14 cellular contexts compared by ENCODE assay signal in the genomic region with DNA sequence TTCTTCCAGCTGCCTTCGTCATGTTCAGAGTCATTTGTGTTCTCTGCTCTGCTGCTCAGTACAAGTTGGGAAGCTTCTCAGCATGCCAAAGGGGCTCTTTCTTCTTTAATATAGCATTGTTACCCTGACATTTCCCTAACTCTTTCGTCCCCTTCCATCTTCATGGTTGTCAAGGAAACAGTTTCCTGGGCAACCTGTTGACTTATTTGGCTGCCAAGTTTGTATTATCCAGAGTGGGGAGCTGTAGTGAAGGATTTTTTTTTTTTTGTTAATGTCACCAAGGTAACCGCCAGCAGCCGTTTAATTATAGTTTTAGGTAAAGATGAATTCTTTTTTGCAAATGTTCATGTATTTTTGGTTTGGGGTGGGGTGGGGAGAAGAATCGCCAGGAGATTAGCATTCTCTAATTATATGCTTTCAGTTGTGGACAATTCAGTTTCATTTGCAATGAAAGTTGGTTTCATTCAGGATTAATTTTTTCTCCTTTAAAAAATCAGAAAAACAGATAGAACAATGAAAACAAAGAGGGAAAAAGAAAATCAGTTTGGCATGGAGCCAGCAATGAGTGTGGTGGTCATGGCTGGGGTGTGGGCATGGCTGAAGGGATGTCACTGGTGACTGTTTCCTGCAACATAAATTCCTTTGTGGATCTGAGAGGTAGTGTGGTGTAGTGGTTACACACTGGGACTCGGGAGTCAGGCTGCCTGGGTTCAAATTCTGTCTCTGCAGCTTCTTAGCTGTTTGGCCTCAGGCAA.
DNase-seq lines count a peak whose midpoint lies in the region; ATAC-seq, FAIRE-seq and TF ChIP-seq lines count a peak whose summit lies in the region.
"Had no signal": no experiment of that assay in that cellular context is flagged by ENCODE, and none has a peak within 500 bp of the region (broad histone marks: within the 10 kb centered on the region; RNA-seq: fewer than 3 reads in every experiment).

No MANE protein-coding gene starts in this region.

- no CpG with 5 or more reads among the region's 6 CpGs for WGBS in H9 (ENCODE audit: extremely low coverage, insufficient read length, low lambda C conversion rate)
- WGBS in K562 (ENCODE audit: insufficient coverage, low coverage, missing lambda C conversion rate): 1% methylated on average over 6 of the region's 6 CpGs
- 65 to 67% methylated on average over 6 of the region's 6 CpGs for WGBS in thyroid gland, 2 donors

- peak overlapping the region; percentile 11 for H2BK20ac ChIP-seq in H9 (ENCODE audit: low read depth, low read length, poor library complexity, severe bottlenecking)

- no peak overlapping the region for H3K27ac Mint-ChIP-seq in H9
- peak overlapping the region; percentile 27 for H3K27ac Mint-ChIP-seq in neural crest cell (ENCODE audit: unreplicated experiment)
- H3K27ac Mint-ChIP-seq: CD8-positive, alpha-beta memory T cell; natural killer cell treated with Interleukin-12 subunit alpha and Interleukin-12 subunit beta and Interleukin-15 and Interleukin-18, amount 100 ng/mL, for 72 hours; T-helper 17 cell had no signal

- H3K4me3 Mint-ChIP-seq in H9 (no peak overlapping the region), neural crest cell (peak overlapping the region; percentile 13)
- H3K4me3 Mint-ChIP-seq: natural killer cell treated with Interleukin-12 subunit alpha and Interleukin-12 subunit beta and Interleukin-15 and Interleukin-18, amount 100 ng/mL, for 72 hours; T-helper 17 cell had no signal

- no peak for TF ChIP-seq POLR2A in K562 (conservative IDR thresholded peaks at IDR 0.05)
- no peak for TF ChIP-seq POLR2A in thyroid gland (IDR thresholded peaks at IDR 0.05)

- H3K4ac ChIP-seq in H9 (ENCODE audit: low read depth, low read length): no peak overlapping the region

- H2BK12ac ChIP-seq in H9 (ENCODE audit: insufficient read length, low read depth, low read length): no peak overlapping the region

- H3K27me3 ChIP-seq in H9 (ENCODE audit: insufficient read depth, low read length) (no peaks in the 10 kb centered on the region), K562 (ENCODE audit: control insufficient read depth in 2 of 2, insufficient read depth in 2 of 2, low read length in 2 of 2) (peaks cover 17 to 25% of the 10 kb centered on the region in 2 experiments; a peak in 4 of 5 replicates), thyroid gland (no peaks in the 10 kb centered on the region)

- H4K20me1 ChIP-seq in H9 (ENCODE audit: control insufficient read depth, insufficient read depth, insufficient read length): no peaks in the 10 kb centered on the region
- H4K20me1 ChIP-seq in K562 (replicated peaks; ENCODE audit: control insufficient read depth, insufficient read depth, low read length): no peaks in the 10 kb centered on the region

- POLR2A ChIA-PET in K562 (lab: Yijun Ruan, JAX): interaction anchor here (0.7 kb wide), 1 partner anchor 1642 kb away, joined by 3 read pairs; no protein-coding TSS in a partner anchor

- ATAC-seq in K562 (no peak), HG03095 (IDR thresholded peaks at IDR 0.05; ENCODE audit: unreplicated experiment) (no peak)
- ATAC-seq: T-helper 17 cell had no signal

- H2AK5ac ChIP-seq in H9 (ENCODE audit: insufficient read length, low read length): no peak overlapping the region

- TF ChIP-seq EP300 in K562 (IDR thresholded peaks at IDR 0.05; ENCODE audit: low read length): no peak

- H3K36me3 Mint-ChIP-seq in H9 (ENCODE audit: insufficient read depth in 1 of 3, low read depth in 3 of 3) (no peaks in the 10 kb centered on the region; a peak in 1 of 7 replicates), neural crest cell (ENCODE audit: low read depth) (no peaks in the 10 kb centered on the region)
- H3K36me3 Mint-ChIP-seq: CD8-positive, alpha-beta memory T cell; natural killer cell treated with Interleukin-12 subunit alpha and Interleukin-12 subunit beta and Interleukin-15 and Interleukin-18, amount 100 ng/mL, for 72 hours had no signal

- no peak overlapping the region for H3K27ac ChIP-seq in H9 (ENCODE audit: insufficient read length, low read depth, low read length)
- no peak overlapping the region for H3K27ac ChIP-seq in K562 (ENCODE audit: extremely low read depth, low read depth, low read length)
- no peak overlapping the region for H3K27ac ChIP-seq in thyroid gland
- H3K27ac ChIP-seq: RWPE1 had no signal

- H4K8ac ChIP-seq in H9 (replicated peaks; ENCODE audit: insufficient read length, low read depth, low read length): no peak overlapping the region

- in situ Hi-C loops in K562 (cut with MboI): no loop called here

- H2AFZ ChIP-seq in H9 (ENCODE audit: low read length) (no peak overlapping the region), K562 (ENCODE audit: low read depth, low read length) (no peak overlapping the region)

- no peak overlapping the region for H3K56ac ChIP-seq in H9 (ENCODE audit: insufficient read length, low read depth, low read length)

- TF ChIP-seq CTCF in H9 (conservative IDR thresholded peaks at IDR 0.05) (no peak), K562 (IDR thresholded peaks at IDR 0.05 in 2 of 3, conservative IDR thresholded peaks at IDR 0.05 in 1 of 3; ENCODE audit: insufficient read depth in 2 of 3, low read depth in 1 of 3, low read length in 3 of 3) (no peak), neural crest cell (conservative IDR thresholded peaks at IDR 0.05) (no peak), thyroid gland (IDR thresholded peaks at IDR 0.05) (no peak)

- no TSS peak for BruUV-seq in K562 (replicated peaks; lab: Mats Ljungman, UMichigan)

- H3K4me3 ChIP-seq in K562: no peak overlapping the region
- H3K4me3 ChIP-seq in thyroid gland (replicated peaks in 1 of 3): no peak overlapping the region

- H3K9me3 Mint-ChIP-seq in H9 (no peaks in the 10 kb centered on the region; a peak in 2 of 5 replicates), neural crest cell (no peaks in the 10 kb centered on the region)
- H3K9me3 Mint-ChIP-seq: CD8-positive, alpha-beta memory T cell; natural killer cell treated with Interleukin-12 subunit alpha and Interleukin-12 subunit beta and Interleukin-15 and Interleukin-18, amount 100 ng/mL, for 72 hours had no signal

- no peak overlapping the region for H3K18ac ChIP-seq in H9 (ENCODE audit: insufficient read length, low read depth, low read length)

- no peaks in the 10 kb centered on the region for H3K23me2 ChIP-seq in H9 (ENCODE audit: insufficient read length, low read depth, low read length, poor library complexity, severe bottlenecking)

- no peak overlapping the region for H2BK120ac ChIP-seq in H9 (ENCODE audit: low read depth, low read length, poor library complexity, severe bottlenecking)

- no peak overlapping the region for H2BK5ac ChIP-seq in H9 (ENCODE audit: insufficient read length, low read length)

- no peak overlapping the region for H3T11ph ChIP-seq in H9 (ENCODE audit: low read length)

- FAIRE-seq in K562 (lab: Jason Lieb, UNC): no peak
- FAIRE-seq: endometrium had no signal

- DNase-seq in H9 (no peak), NCI-H1417 treated with DMSO at 0.1 percent for 48 hours (lab: John Stamatoyannopoulos, UW) (peak; percentile 57), K562 (ENCODE audit: extremely low read depth in 1 of 4, low spot score in 3 of 4) (peak in 1 of 4 experiments; percentile 13), neural crest cell (ENCODE audit: low read depth, low spot score) (peak; percentile 50), thyroid gland (no peak), iPS-NIHi11 (ENCODE audit: low spot score) (no peak)
- DNase-seq: activated CD4-positive, alpha-beta T cell treated with anti-CD3 and anti-CD28 coated beads, Interleukin-2, amount 50 U/mL, for 4 hours; CD8-positive, alpha-beta memory T cell; glutamatergic neuron; T-helper 17 cell had no signal

- H3K36me3 ChIP-seq in K562 (ENCODE audit: control insufficient read depth, insufficient read depth, low read length): no peaks in the 10 kb centered on the region
- no peaks in the 10 kb centered on the region for H3K36me3 ChIP-seq in thyroid gland

- H2BK15ac ChIP-seq in H9 (ENCODE audit: low read depth, low read length): no peak overlapping the region

- H3K79me2 ChIP-seq in H9 (ENCODE audit: insufficient read depth, low read length): no peaks in the 10 kb centered on the region
- H3K79me2 ChIP-seq in K562 (ENCODE audit: control insufficient read depth, insufficient read depth, low read length): no peaks in the 10 kb centered on the region

- H4K91ac ChIP-seq in H9 (ENCODE audit: insufficient read length, low read depth, low read length): no peak overlapping the region

- H3K79me1 ChIP-seq in H9 (ENCODE audit: insufficient read depth, low read depth, low read length, poor library complexity, severe bottlenecking): no peaks in the 10 kb centered on the region

- H3K9me1 ChIP-seq in K562 (ENCODE audit: control insufficient read depth, insufficient read depth, low read length): no peaks in the 10 kb centered on the region

- TF ChIP-seq RAD21 in K562 (CRISPR knock-in tag; conservative IDR thresholded peaks at IDR 0.05 in 1 of 2, IDR thresholded peaks at IDR 0.05 in 1 of 2): no peak

- CTCF ChIA-PET in K562 (lab: Yijun Ruan, JAX; ENCODE audit: low intra/inter-chr PET ratio): no interaction called here

- no peak overlapping the region for H3K23ac ChIP-seq in H9 (ENCODE audit: insufficient read length, low read depth, low read length)

- H3K4me1 ChIP-seq in H9 (ENCODE audit: insufficient read depth, low read length): no peaks in the 10 kb centered on the region
- H3K4me1 ChIP-seq in K562 (replicated peaks in 1 of 2; ENCODE audit: control insufficient read depth in 2 of 2, insufficient read depth in 2 of 2, low read length in 2 of 2): no peaks in the 10 kb centered on the region; a peak in 2 of 5 replicates
- no peaks in the 10 kb centered on the region for H3K4me1 ChIP-seq in thyroid gland

- H3K9me3 ChIP-seq in H9 (ENCODE audit: control insufficient read depth, low read depth, low read length) (no peaks in the 10 kb centered on the region), K562 (replicated peaks; ENCODE audit: control insufficient read depth, insufficient read depth, low read depth, low read length) (no peaks in the 10 kb centered on the region), thyroid gland (no peaks in the 10 kb centered on the region)

- intact Hi-C loops in K562 (cut with micrococcal nuclease): no loop called here
- intact Hi-C loops in thyroid gland (cut with DNase I): no loop called here

- H3K4me2 ChIP-seq in H9 (ENCODE audit: insufficient read depth, insufficient read length, low read length) (no peak overlapping the region), K562 (ENCODE audit: insufficient read depth, low read length) (no peak overlapping the region)

- H3K14ac ChIP-seq in H9 (ENCODE audit: insufficient read depth, low read length): no peak overlapping the region

- H3K9ac ChIP-seq in H9 (ENCODE audit: extremely low read depth, insufficient read length, low read length): no peak overlapping the region
- no peak overlapping the region for H3K9ac ChIP-seq in K562 (ENCODE audit: insufficient read depth in 1 of 2, low read depth in 2 of 2, low read length in 2 of 2)

- H3K27me3 Mint-ChIP-seq in H9 (ENCODE audit: low read depth) (peaks cover 6% of the 10 kb centered on the region), neural crest cell (ENCODE audit: low read depth) (peaks cover 20% of the 10 kb centered on the region)

- no peak overlapping the region for H4K5ac ChIP-seq in H9 (ENCODE audit: insufficient read length, low read depth, low read length)

- H3K4me1 Mint-ChIP-seq in H9 (peaks cover 23 to 35% of the 10 kb centered on the region in 2 experiments), neural crest cell (peaks cover 74% of the 10 kb centered on the region)

TF ChIP-seq in K562, 482 proteins besides CTCF, POLR2A, EP300 and RAD21 (continues in another document):
- TF ChIP-seq NFIC (IDR thresholded peaks at IDR 0.05): peak; percentile 83

Comparison
In these comparisons a context has a peak if more than half of its experiments do, and no peak if none do; other contexts are left out.
1. DNase-seq: peak in NCI-H1417 treated with DMSO at 0.1 percent for 48 hours (single experiment) and neural crest cell (single experiment); none in H9 (single experiment), thyroid gland (0 of 2) and iPS-NIHi11 (single experiment).